ENCODE assay signal across 36 cellular contexts in the genomic region with DNA sequence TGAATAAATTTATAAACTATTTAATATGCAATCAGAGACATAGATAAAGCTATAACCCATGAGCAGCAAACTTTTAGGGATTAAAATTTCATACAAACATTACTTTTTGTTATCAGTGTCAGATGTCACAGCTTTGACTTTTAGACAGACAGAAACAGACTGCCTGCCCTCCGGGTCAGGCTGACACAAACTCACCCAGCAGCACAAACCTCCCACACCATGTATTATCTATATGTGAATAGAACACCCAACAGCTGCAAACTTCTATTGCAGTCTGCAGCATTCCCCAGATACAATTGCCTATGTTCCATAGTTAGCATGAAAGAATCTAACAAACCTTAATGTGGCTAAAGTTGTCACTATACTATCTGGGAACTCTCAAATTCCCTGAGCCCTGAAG.
"Had no signal": no experiment of that assay in that cellular context is flagged by ENCODE, and none has a peak within 500 bp of the region (broad histone marks: within the 10 kb centered on the region; RNA-seq: fewer than 3 reads in every experiment).

No MANE protein-coding gene starts in this region.

- H3K27me3 Mint-ChIP-seq: activated CD4-positive, alpha-beta memory T cell treated with anti-CD3 and anti-CD28 coated beads, Interleukin-2, amount 10 ng/mL, durations not matched to agents 7 days and 5 days; activated CD8-positive, alpha-beta memory T cell treated with anti-CD3 and anti-CD28 coated beads, Interleukin-2, amount 10 ng/mL, durations not matched to agents 7 days and 5 days; activated naive CD4-positive, alpha-beta T cell treated with anti-CD3 and anti-CD28 coated beads, Interleukin-2, amount 10 ng/mL, durations not matched to agents 7 days and 5 days; activated naive CD8-positive, alpha-beta T cell treated with anti-CD3 and anti-CD28 coated beads, Interleukin-2, amount 50 U/mL, for 24 hours had no signal

- H3K27ac ChIP-seq: brain microvascular endothelial cell, Peyer's patch, VCaP had no signal

- H3K9me3 Mint-ChIP-seq: activated B cell treated with CpG ODN at 0.5 μM for 24 hours; activated CD4-positive, alpha-beta memory T cell treated with anti-CD3 and anti-CD28 coated beads, Interleukin-2, amount 10 ng/mL, durations not matched to agents 7 days and 5 days; activated naive CD4-positive, alpha-beta T cell treated with anti-CD3 and anti-CD28 coated beads, Interleukin-2, amount 10 ng/mL, durations not matched to agents 7 days and 5 days; activated naive CD8-positive, alpha-beta T cell treated with anti-CD3 and anti-CD28 coated beads, Interleukin-2, amount 50 U/mL, for 24 hours; T-cell had no signal

- H3K4me1 ChIP-seq: Peyer's patch had no signal

- H3K36me3 ChIP-seq: brain microvascular endothelial cell, MG63, Peyer's patch had no signal

- H3K9me3 ChIP-seq: MG63, Peyer's patch had no signal

- ATAC-seq: activated CD8-positive, alpha-beta memory T cell treated with anti-CD3 and anti-CD28 coated beads, Interleukin-2, amount 10 ng/mL, durations not matched to agents 7 days and 5 days; activated naive CD8-positive, alpha-beta T cell treated with anti-CD3 and anti-CD28 coated beads, Interleukin-2, amount 50 U/mL, for 24 hours; PC-3; SK-N-SH treated with all-trans-retinoic acid at 6 μM for 48 hours; T-cell had no signal

- H3K36me3 Mint-ChIP-seq: activated CD8-positive, alpha-beta memory T cell treated with anti-CD3 and anti-CD28 coated beads, Interleukin-2, amount 10 ng/mL, durations not matched to agents 7 days and 5 days; activated naive CD4-positive, alpha-beta T cell treated with anti-CD3 and anti-CD28 coated beads, Interleukin-2, amount 10 ng/mL, durations not matched to agents 7 days and 5 days; activated naive CD8-positive, alpha-beta T cell; T-cell had no signal

- H3K4me3 ChIP-seq: MG63, Peyer's patch had no signal

- H3K27me3 ChIP-seq: brain microvascular endothelial cell, MG63, Peyer's patch had no signal

- H3K4me1 Mint-ChIP-seq: activated B cell treated with CpG ODN at 0.5 μM for 24 hours; activated CD4-positive, alpha-beta memory T cell treated with anti-CD3 and anti-CD28 coated beads, Interleukin-2, amount 10 ng/mL, durations not matched to agents 7 days and 5 days; activated CD8-positive, alpha-beta memory T cell treated with anti-CD3 and anti-CD28 coated beads, Interleukin-2, amount 10 ng/mL, durations not matched to agents 7 days and 5 days; activated naive CD4-positive, alpha-beta T cell treated with anti-CD3 and anti-CD28 coated beads, Interleukin-2, amount 10 ng/mL, durations not matched to agents 7 days and 5 days; activated naive CD8-positive, alpha-beta T cell treated with anti-CD3 and anti-CD28 coated beads, Interleukin-2, amount 50 U/mL, for 24 hours; T-cell had no signal

- DNase-seq: activated B cell treated with CpG ODN at 0.5 μM for 24 hours; activated CD4-positive, alpha-beta memory T cell treated with anti-CD3 and anti-CD28 coated beads, Interleukin-2, amount 10 ng/mL, durations not matched to agents 7 days and 5 days; activated CD4-positive, alpha-beta T cell treated with anti-CD3 and anti-CD28 coated beads for 48 hours; activated CD4-positive, CD25-positive, alpha-beta regulatory T cell treated with anti-CD3 and anti-CD28 coated beads, Interleukin-2, amount 50 U/mL, for 72 hours; activated CD8-positive, alpha-beta memory T cell treated with anti-CD3 and anti-CD28 coated beads for 24 hours; activated CD8-positive, alpha-beta memory T cell treated with anti-CD3 and anti-CD28 coated beads, Interleukin-2, amount 10 ng/mL, durations not matched to agents 7 days and 5 days; activated CD8-positive, alpha-beta memory T cell treated with anti-CD3 and anti-CD28 coated beads, Interleukin-2, amount 50 U/mL, for 48 hours; activated effector memory CD4-positive, alpha-beta T cell treated with Interleukin-2 at 50 U/mL for 16 hours; activated naive CD4-positive, alpha-beta T cell treated with anti-CD3 and anti-CD28 coated beads, Interleukin-2, amount 10 ng/mL, durations not matched to agents 7 days and 5 days; activated naive CD8-positive, alpha-beta T cell treated with anti-CD3 and anti-CD28 coated beads, Interleukin-2, amount 50 U/mL, for 24 hours; activated T-cell treated with anti-CD3 and anti-CD28 coated beads, Interleukin-2, amount 50 U/mL, for 48 hours; amniotic stem cell; aorta; brain microvascular endothelial cell; central memory CD4-positive, alpha-beta T cell; Karpas-422; KBM-7; MG63; NCI-H1048; NCI-H1105 treated with DMSO at 0.1 percent for 48 hours; NCI-H1436; NCI-H1694; NCI-H1930; NCI-H2081 treated with DMSO at 0.1 percent for 48 hours; NCI-H345; NCI-H524 treated with DMSO at 0.1 percent for 48 hours; PC-3; Peyer's patch; RPMI8226; SHP77 treated with DMSO at 0.1 percent for 48 hours; T-cell; T-helper 2 cell; T-helper 9 cell had no signal

- H3K27ac Mint-ChIP-seq: activated B cell treated with CpG ODN at 0.5 μM for 24 hours; activated CD4-positive, alpha-beta memory T cell treated with anti-CD3 and anti-CD28 coated beads, Interleukin-2, amount 10 ng/mL, durations not matched to agents 7 days and 5 days; activated CD8-positive, alpha-beta memory T cell treated with anti-CD3 and anti-CD28 coated beads, Interleukin-2, amount 10 ng/mL, durations not matched to agents 7 days and 5 days; activated naive CD4-positive, alpha-beta T cell treated with anti-CD3 and anti-CD28 coated beads, Interleukin-2, amount 10 ng/mL, durations not matched to agents 7 days and 5 days; activated naive CD8-positive, alpha-beta T cell; activated naive CD8-positive, alpha-beta T cell treated with anti-CD3 and anti-CD28 coated beads, Interleukin-2, amount 50 U/mL, for 24 hours; T-cell had no signal

- H3K4me3 Mint-ChIP-seq: activated B cell treated with CpG ODN at 0.5 μM for 24 hours; activated CD4-positive, alpha-beta memory T cell treated with anti-CD3 and anti-CD28 coated beads, Interleukin-2, amount 10 ng/mL, durations not matched to agents 7 days and 5 days; activated CD8-positive, alpha-beta memory T cell treated with anti-CD3 and anti-CD28 coated beads, Interleukin-2, amount 10 ng/mL, durations not matched to agents 7 days and 5 days; activated naive CD4-positive, alpha-beta T cell treated with anti-CD3 and anti-CD28 coated beads, Interleukin-2, amount 10 ng/mL, durations not matched to agents 7 days and 5 days; activated naive CD8-positive, alpha-beta T cell; activated naive CD8-positive, alpha-beta T cell treated with anti-CD3 and anti-CD28 coated beads, Interleukin-2, amount 50 U/mL, for 24 hours; T-cell had no signal
